Comparison of ENCODE assay signal across 1 cellular context in the genomic region with DNA sequence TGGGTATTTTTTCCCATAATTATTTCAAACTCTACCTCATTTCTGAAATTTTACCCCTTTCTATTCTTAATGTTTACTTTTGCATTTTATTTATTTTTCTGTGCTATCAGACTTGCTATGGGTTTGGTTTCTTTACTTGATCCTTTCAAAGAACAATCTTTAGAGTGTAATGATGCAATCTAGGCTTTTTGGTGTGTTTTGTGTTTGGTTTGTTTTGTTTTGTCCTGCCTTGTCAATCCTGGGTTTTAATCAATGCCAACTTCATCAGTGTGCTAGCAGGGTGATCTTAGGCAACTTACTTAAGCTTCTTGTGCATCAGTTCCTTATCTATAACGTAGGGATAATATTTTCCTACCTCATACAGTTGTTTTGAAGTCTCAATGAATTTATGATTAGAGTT.
A peak's percentile ranks its signal among the peaks of the same experiment; 100 is the strongest.
TF ChIP-seq lines count a peak whose summit lies in the region.

No MANE protein-coding gene starts in this region.

TF ChIP-seq in K562, 482 proteins besides CTCF, POLR2A, EP300 and RAD21:
- TF ChIP-seq TAL1 (IDR thresholded peaks at IDR 0.05) (no peak), CEBPG (CRISPR knock-in tag; IDR thresholded peaks at IDR 0.05) (no peak), CEBPG (tag; conservative IDR thresholded peaks at IDR 0.05 in 1 of 2, IDR thresholded peaks at IDR 0.05 in 1 of 2) (0 out of 4 replicates have a peak, but pooled peaks have one; percentile 11 to 22), ZNF124 (CRISPR knock-in tag; IDR thresholded peaks at IDR 0.05) (no peak)
- TF ChIP-seq, protein P1, sequence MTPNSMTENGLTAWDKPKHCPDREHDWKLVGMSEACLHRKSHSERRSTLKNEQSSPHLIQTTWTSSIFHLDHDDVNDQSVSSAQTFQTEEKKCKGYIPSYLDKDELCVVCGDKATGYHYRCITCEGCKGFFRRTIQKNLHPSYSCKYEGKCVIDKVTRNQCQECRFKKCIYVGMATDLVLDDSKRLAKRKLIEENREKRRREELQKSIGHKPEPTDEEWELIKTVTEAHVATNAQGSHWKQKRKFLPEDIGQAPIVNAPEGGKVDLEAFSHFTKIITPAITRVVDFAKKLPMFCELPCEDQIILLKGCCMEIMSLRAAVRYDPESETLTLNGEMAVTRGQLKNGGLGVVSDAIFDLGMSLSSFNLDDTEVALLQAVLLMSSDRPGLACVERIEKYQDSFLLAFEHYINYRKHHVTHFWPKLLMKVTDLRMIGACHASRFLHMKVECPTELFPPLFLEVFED (CRISPR knock-in tag; conservative IDR thresholded peaks at IDR 0.05), result no peak
- TF ChIP-seq, protein P2, sequence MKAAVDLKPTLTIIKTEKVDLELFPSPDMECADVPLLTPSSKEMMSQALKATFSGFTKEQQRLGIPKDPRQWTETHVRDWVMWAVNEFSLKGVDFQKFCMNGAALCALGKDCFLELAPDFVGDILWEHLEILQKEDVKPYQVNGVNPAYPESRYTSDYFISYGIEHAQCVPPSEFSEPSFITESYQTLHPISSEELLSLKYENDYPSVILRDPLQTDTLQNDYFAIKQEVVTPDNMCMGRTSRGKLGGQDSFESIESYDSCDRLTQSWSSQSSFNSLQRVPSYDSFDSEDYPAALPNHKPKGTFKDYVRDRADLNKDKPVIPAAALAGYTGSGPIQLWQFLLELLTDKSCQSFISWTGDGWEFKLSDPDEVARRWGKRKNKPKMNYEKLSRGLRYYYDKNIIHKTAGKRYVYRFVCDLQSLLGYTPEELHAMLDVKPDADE (conservative IDR thresholded peaks at IDR 0.05; ENCODE audit: control insufficient read depth, low read depth, low read length), result no peak
